16 cellular contexts compared by ENCODE assay signal in the genomic region with DNA sequence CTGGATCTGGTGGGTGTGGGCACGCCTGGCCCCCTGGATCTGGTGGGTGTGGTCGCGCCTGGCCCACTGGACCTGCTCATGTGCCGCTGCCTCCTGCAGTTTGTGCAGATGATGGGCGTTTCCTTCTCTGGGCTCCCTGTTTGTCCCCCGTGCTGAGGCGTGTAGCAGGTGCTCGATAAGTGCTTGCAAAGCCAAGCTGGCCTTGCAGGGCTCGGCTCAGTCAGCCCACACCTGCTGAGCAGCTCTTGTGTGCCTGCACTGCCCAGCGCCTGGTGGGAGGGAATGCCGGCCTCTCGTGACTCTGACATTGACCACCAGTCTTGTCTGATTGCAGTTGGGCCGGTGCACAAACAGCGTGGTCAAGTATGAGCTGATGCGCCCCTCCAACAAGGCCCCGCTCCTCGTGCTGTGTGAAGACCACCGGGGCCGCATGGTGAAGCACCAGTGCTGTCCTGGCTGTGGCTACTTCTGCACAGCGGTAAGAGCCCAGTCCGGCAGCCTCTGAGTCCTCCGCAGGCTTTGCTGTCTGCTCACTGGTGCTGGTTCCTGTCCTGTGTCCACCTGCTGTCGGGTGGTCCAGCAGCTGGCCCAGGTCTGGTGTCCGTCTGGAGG.
A peak's percentile ranks its signal among the peaks of the same experiment; 100 is the strongest.
DNase-seq lines count a peak whose midpoint lies in the region; ATAC-seq and TF ChIP-seq lines count a peak whose summit lies in the region.
"Had no signal": no experiment of that assay in that cellular context is flagged by ENCODE, and none has a peak within 500 bp of the region (broad histone marks: within the 10 kb centered on the region; RNA-seq: fewer than 3 reads in every experiment).

No MANE protein-coding gene starts in this region.

- TF ChIP-seq CTCF in Panc1 (IDR thresholded peaks at IDR 0.05) (no peak), osteoblast (IDR thresholded peaks at IDR 0.05; ENCODE audit: extremely low read depth, low read depth, low read length) (no peak)

- no peaks in the 10 kb centered on the region for H3K79me2 ChIP-seq in osteoblast (ENCODE audit: insufficient read depth, low read length)

- no peak overlapping the region for H2AFZ ChIP-seq in osteoblast (ENCODE audit: low read length)

- no TSS peak for BruUV-seq in Panc1 (replicated peaks; lab: Mats Ljungman, UMichigan)

- peaks cover 11% of the 10 kb centered on the region for H4K20me1 ChIP-seq in osteoblast (ENCODE audit: insufficient read depth, low read length)

- no peak overlapping the region for H3K4me2 ChIP-seq in osteoblast (ENCODE audit: insufficient read depth, low read length)
- H3K4me2 ChIP-seq: A549 had no signal

- peak; percentile 50 for DNase-seq in activated effector memory CD4-positive, alpha-beta T cell treated with anti-CD3 and anti-CD28 coated beads, Interleukin-2, amount 50 U/mL, for 16 hours
- DNase-seq in activated effector memory CD4-positive, alpha-beta T cell treated with Interleukin-2 at 50 U/mL for 16 hours, result no peak
- no peak for DNase-seq in Panc1 (ENCODE audit: low read depth, low spot score)
- DNase-seq in osteoblast (ENCODE audit: insufficient read length, low spot score, missing footprints), result peak; percentile 54
- no peak for DNase-seq in foreskin melanocyte
- DNase-seq in NCI-H2029 treated with DMSO at 0.1 percent for 48 hours (lab: John Stamatoyannopoulos, UW), result no peak
- no peak for DNase-seq in hypothalamus (lab: John Stamatoyannopoulos, UW)
- DNase-seq: BE2C; CD4-positive, alpha-beta memory T cell; COR-L47; DMS153; GF-D8 had no signal

- H3K4me1 ChIP-seq in Panc1 (ENCODE audit: control insufficient read depth, insufficient read depth, low read length) (no peaks in the 10 kb centered on the region), osteoblast (ENCODE audit: insufficient read depth, low read length) (no peaks in the 10 kb centered on the region)
- H3K4me1 ChIP-seq: A549, BE2C had no signal

- H3K27me3 ChIP-seq in Panc1 (ENCODE audit: control insufficient read depth, insufficient read depth, low read length) (no peaks in the 10 kb centered on the region), osteoblast (ENCODE audit: insufficient read depth, low read length) (no peaks in the 10 kb centered on the region)
- H3K27me3 ChIP-seq: BE2C had no signal

- intact Hi-C loops in Panc1 (cut with micrococcal nuclease; ENCODE audit: unreplicated experiment), result no loop called here

- CTCF ChIA-PET in Panc1 (lab: Charles Lee), result no interaction called here

- 0 out of 2 replicates have a peak, but pooled peaks have one; percentile 26 for ATAC-seq in Panc1
- ATAC-seq: A549, HCT116, HepG2 had no signal

- H3K9me3 ChIP-seq in Panc1 (ENCODE audit: control insufficient read depth, insufficient read depth, low read depth, low read length) (no peaks in the 10 kb centered on the region), osteoblast (ENCODE audit: low read depth, low read length) (no peaks in the 10 kb centered on the region)
- H3K9me3 ChIP-seq: BE2C had no signal

- H3K27ac ChIP-seq in Panc1 (ENCODE audit: low read length) (no peak overlapping the region), osteoblast (ENCODE audit: low read depth, low read length) (no peak overlapping the region)
- H3K27ac ChIP-seq: A549, C4-2B had no signal

- H3K4me3 ChIP-seq in Panc1 (ENCODE audit: low read depth in 2 of 2, low read length in 2 of 2) (no peak overlapping the region), osteoblast (ENCODE audit: insufficient read depth, low read length) (no peak overlapping the region)
- H3K4me3 ChIP-seq: A549 had no signal

- H3K36me3 ChIP-seq in Panc1 (ENCODE audit: control insufficient read depth, insufficient read depth, low read length) (peaks cover 3% of the 10 kb centered on the region; the same call in 1 of the 2 replicates), osteoblast (ENCODE audit: insufficient read depth, low read length) (peaks cover 45% of the 10 kb centered on the region)

- POLR2A ChIA-PET in Panc1 (lab: Charles Lee), result no interaction called here

- in situ Hi-C loops in Panc1 (cut with HindIII; ENCODE audit: low pct_unique_long_range_greater_than_20kb, low sequenced_read_pairs), result no loop called here

Comparison
In these comparisons a context has a peak if more than half of its experiments do, and no peak if none do; other contexts are left out.
1. DNase-seq: peak in activated effector memory CD4-positive, alpha-beta T cell treated with anti-CD3 and anti-CD28 coated beads, Interleukin-2, amount 50 U/mL, for 16 hours (single experiment) and osteoblast (single experiment); none in activated effector memory CD4-positive, alpha-beta T cell treated with Interleukin-2 at 50 U/mL for 16 hours (single experiment), Panc1 (single experiment), foreskin melanocyte (single experiment), NCI-H2029 treated with DMSO at 0.1 percent for 48 hours (single experiment) and hypothalamus (0 of 51).